ENCODE assay signal across 16 cellular contexts in genomic region chr10:108696792-108697477, GRCh38.
DNase-seq lines count a peak whose midpoint lies in the region; ATAC-seq, FAIRE-seq and TF ChIP-seq lines count a peak whose summit lies in the region.
"Had no signal": no experiment of that assay in that cellular context is flagged by ENCODE, and none has a peak within 500 bp of the region (broad histone marks: within the 10 kb centered on the region; RNA-seq: fewer than 3 reads in every experiment).

No MANE protein-coding gene starts in this region.

- H3K4me1 ChIP-seq in colonic mucosa = no peaks in the 10 kb centered on the region
- H3K4me1 ChIP-seq: SJCRH30 had no signal

- no peak overlapping the region for H3K9ac ChIP-seq in colonic mucosa (ENCODE audit: low read depth in 2 of 2, low read length in 2 of 2)

- H3K27me3 ChIP-seq in colonic mucosa = no peaks in the 10 kb centered on the region
- H3K27me3 ChIP-seq: cardiac muscle cell, SJCRH30 had no signal

- H3K9me3 ChIP-seq in colonic mucosa = no peaks in the 10 kb centered on the region
- H3K9me3 ChIP-seq: SJCRH30 had no signal

- DNase-seq in GM12892 (ENCODE audit: insufficient read length) (no peak), inferior parietal cortex (ENCODE audit: extremely low spot score) (no peak), colonic mucosa (no peak), NCI-H146 treated with DMSO at 0.1 percent for 48 hours (lab: John Stamatoyannopoulos, UW; ENCODE audit: unreplicated experiment) (no peak), NCI-H510A treated with DMSO at 0.1 percent for 48 hours (lab: John Stamatoyannopoulos, UW) (no peak)
- DNase-seq: activated CD4-positive, alpha-beta T cell treated with anti-CD3 and anti-CD28 coated beads for 1 hour; hippocampal formation; mammary epithelial cell; NCI-H446; SJCRH30 had no signal

- no peak for TF ChIP-seq POLR2A in GM12892 (IDR thresholded peaks at IDR 0.05; ENCODE audit: low read depth, low read length)

- ATAC-seq in GM19372 (IDR thresholded peaks at IDR 0.05; ENCODE audit: low read depth, unreplicated experiment) (peak; percentile 87), HG02623 (IDR thresholded peaks at IDR 0.05; ENCODE audit: unreplicated experiment) (peak; percentile 88), HG03280 (IDR thresholded peaks at IDR 0.05; ENCODE audit: unreplicated experiment) (peak; percentile 84)
- ATAC-seq: HCT116 had no signal

- H3K36me3 ChIP-seq in colonic mucosa = no peaks in the 10 kb centered on the region
- H3K36me3 ChIP-seq: cardiac muscle cell, SJCRH30 had no signal

- TF ChIP-seq CTCF in colonic mucosa (IDR thresholded peaks at IDR 0.05) = no peak

- no peak overlapping the region for H3K27ac ChIP-seq in colonic mucosa
- H3K27ac ChIP-seq: cardiac muscle cell, epithelial cell of prostate, SJCRH30 had no signal

- no peak overlapping the region for H3K4me3 ChIP-seq in colonic mucosa
- H3K4me3 ChIP-seq: cardiac muscle cell, SJCRH30 had no signal

- FAIRE-seq in GM12892 (lab: Jason Lieb, UNC) = peak; percentile 76

- intact Hi-C loops in colonic mucosa (cut with DNase I) = no loop called here
